27 cellular contexts compared by ENCODE assay signal in the genomic region with DNA sequence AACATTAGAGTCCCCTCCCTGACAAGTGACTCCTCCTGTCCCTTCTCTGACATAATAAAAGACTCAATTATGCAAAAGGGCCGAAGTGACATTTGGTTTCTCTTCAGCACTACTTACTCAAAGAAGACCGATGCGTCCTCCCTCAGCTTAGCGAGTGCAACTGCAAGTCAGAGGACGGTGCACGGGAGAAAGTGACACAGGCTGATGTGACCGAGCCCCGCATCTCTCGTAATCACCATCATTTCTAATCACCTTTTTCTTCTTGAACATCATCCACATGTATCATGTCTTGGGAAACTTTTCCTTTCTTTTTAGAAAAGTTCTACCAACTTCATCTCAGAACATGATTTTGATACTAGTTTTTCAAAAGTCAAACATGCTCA.
"Had no signal": no experiment of that assay in that cellular context is flagged by ENCODE, and none has a peak within 500 bp of the region (broad histone marks: within the 10 kb centered on the region; RNA-seq: fewer than 3 reads in every experiment).

No MANE protein-coding gene starts in this region.

- H3K4me3 ChIP-seq: adrenal gland, body of pancreas, breast epithelium, K562 had no signal

- H3K4me1 ChIP-seq: adrenal gland, body of pancreas, breast epithelium had no signal

- H3K27ac Mint-ChIP-seq: activated CD4-positive, alpha-beta T cell treated with anti-CD3 and anti-CD28 coated beads, Interleukin-2, amount 10 ng/mL, durations not matched to agents 24 days and 14 days; activated CD8-positive, alpha-beta T cell treated with anti-CD3 and anti-CD28 coated beads for 36 hours; activated naive CD4-positive, alpha-beta T cell treated with anti-CD3 and anti-CD28 coated beads, Interleukin-2, amount 50 U/mL, for 72 hours; activated T-cell treated with anti-CD3 and anti-CD28 coated beads, Interleukin-2, amount 50 U/mL, for 72 hours; activated T-helper 17 cell treated with anti-CD3 and anti-CD28 coated beads, Interleukin-2, amount 50 U/mL, for 72 hours had no signal

- H3K4me3 Mint-ChIP-seq: activated CD4-positive, alpha-beta T cell treated with anti-CD3 and anti-CD28 coated beads, Interleukin-2, amount 10 ng/mL, durations not matched to agents 24 days and 14 days; activated CD8-positive, alpha-beta T cell treated with anti-CD3 and anti-CD28 coated beads for 36 hours; activated T-cell treated with anti-CD3 and anti-CD28 coated beads, Interleukin-2, amount 50 U/mL, for 72 hours; activated T-helper 17 cell treated with anti-CD3 and anti-CD28 coated beads, Interleukin-2, amount 50 U/mL, for 72 hours had no signal

- H3K27me3 Mint-ChIP-seq: activated CD8-positive, alpha-beta T cell treated with anti-CD3 and anti-CD28 coated beads for 36 hours; activated T-helper 17 cell treated with anti-CD3 and anti-CD28 coated beads, Interleukin-2, amount 50 U/mL, for 72 hours had no signal

- H3K4me1 Mint-ChIP-seq: activated CD4-positive, alpha-beta T cell treated with anti-CD3 and anti-CD28 coated beads, Interleukin-2, amount 10 ng/mL, durations not matched to agents 24 days and 14 days; activated T-helper 17 cell treated with anti-CD3 and anti-CD28 coated beads, Interleukin-2, amount 50 U/mL, for 72 hours had no signal

- DNase-seq: activated CD4-positive, alpha-beta T cell treated with anti-CD3 and anti-CD28 coated beads, Interleukin-2, amount 10 ng/mL, durations not matched to agents 24 days and 14 days; activated CD4-positive, alpha-beta T cell treated with anti-CD3 and anti-CD28 coated beads, Interleukin-2, amount 50 U/mL, for 4 hours; activated CD8-positive, alpha-beta T cell treated with anti-CD3 and anti-CD28 coated beads for 36 hours; activated effector memory CD4-positive, alpha-beta T cell treated with anti-CD3 and anti-CD28 coated beads, Interleukin-2, amount 50 U/mL, for 16 hours; activated naive CD4-positive, alpha-beta T cell; activated T-cell treated with anti-CD3 and anti-CD28 coated beads, Interleukin-2, amount 50 U/mL, for 1 hour; activated T-cell treated with anti-CD3 and anti-CD28 coated beads, Interleukin-2, amount 50 U/mL, for 72 hours; adrenal gland; body of pancreas; NCI-H1048; NCI-H1105 treated with DMSO at 0.1 percent for 48 hours; NCI-H1436; NCI-H1694; NCI-H2029; NCI-H345; NCI-H526; NCI-H748 treated with DMSO at 0.1 percent for 48 hours; NK-92 treated with Interleukin-12 subunit alpha and Interleukin-12 subunit beta, amount 100 ng/mL, for 24 hours; Right ventricle myocardium superior; SW 1271; T-helper 1 cell; T-helper 2 cell; T-helper 9 cell had no signal

- H3K27ac ChIP-seq: adrenal gland, body of pancreas, breast epithelium had no signal

- H3K27me3 ChIP-seq: adrenal gland, body of pancreas had no signal

- H3K36me3 ChIP-seq: adrenal gland, breast epithelium had no signal

- ATAC-seq: activated CD8-positive, alpha-beta T cell treated with anti-CD3 and anti-CD28 coated beads for 36 hours; activated naive CD4-positive, alpha-beta T cell treated with anti-CD3 and anti-CD28 coated beads, Interleukin-2, amount 50 U/mL, for 72 hours; activated T-cell treated with anti-CD3 and anti-CD28 coated beads, Interleukin-2, amount 50 U/mL, for 72 hours; activated T-helper 17 cell treated with anti-CD3 and anti-CD28 coated beads, Interleukin-2, amount 50 U/mL, for 72 hours; body of pancreas; K562 had no signal

- H3K9me3 ChIP-seq: adrenal gland, body of pancreas had no signal
